Comparison of ENCODE assay signal across 21 cellular contexts in genomic region chr3:107044587-107045119, GRCh38.
"Had no signal": no experiment of that assay in that cellular context is flagged by ENCODE, and none has a peak within 500 bp of the region (broad histone marks: within the 10 kb centered on the region; RNA-seq: fewer than 3 reads in every experiment).

No MANE protein-coding gene starts in this region.

- H3K4me3 Mint-ChIP-seq: endodermal cell; naive thymus-derived CD4-positive, alpha-beta T cell; nephron; stimulated activated naive B cell treated with anti-CD40 and anti-IgM and Interleukin-4, amounts not matched to agents 10 μg/mL and 1 μg/mL and 100 μg/mL, for 72 hours; stimulated activated naive CD8-positive, alpha-beta T cell treated with anti-CD3 and anti-CD28 coated beads, Interleukin-15, amount 100 ng/mL, for 72 hours had no signal

- H3K36me3 ChIP-seq: esophagus squamous epithelium, ovary, right lobe of liver, thyroid gland, vagina had no signal

- H3K9me3 ChIP-seq: esophagus squamous epithelium, ovary, right lobe of liver, thyroid gland, vagina had no signal

- H3K36me3 Mint-ChIP-seq: naive thymus-derived CD4-positive, alpha-beta T cell; stimulated activated naive B cell treated with anti-CD40 and anti-IgM and Interleukin-4, amounts not matched to agents 10 μg/mL and 1 μg/mL and 100 μg/mL, for 72 hours had no signal

- DNase-seq: effector CD8-positive, alpha-beta T cell; endodermal cell; esophagus squamous epithelium; head of caudate nucleus; kidney; mesenchymal stem cell; midbrain; naive thymus-derived CD4-positive, alpha-beta T cell; nucleus accumbens; ovary; right lobe of liver; small intestine; stimulated activated CD4-positive, alpha-beta T cell treated with anti-CD3 and anti-CD28 coated beads, Interleukin-15, amount 100 ng/mL, for 24 hours; stimulated activated CD4-positive, alpha-beta T cell treated with anti-CD3 and anti-CD28 coated beads, Interleukin-2, amount 100 ng/mL, for 48 hours; stimulated activated naive B cell treated with anti-CD40 and anti-IgM and Interleukin-4, amounts not matched to agents 10 μg/mL and 1 μg/mL and 100 μg/mL, for 72 hours; stimulated activated naive CD8-positive, alpha-beta T cell treated with anti-CD3 and anti-CD28 coated beads, Interleukin-15, amount 100 ng/mL, for 72 hours; thyroid gland; trophoblast cell had no signal

- H3K27me3 Mint-ChIP-seq: naive thymus-derived CD4-positive, alpha-beta T cell; stimulated activated naive B cell treated with anti-CD40 and anti-IgM and Interleukin-4, amounts not matched to agents 10 μg/mL and 1 μg/mL and 100 μg/mL, for 72 hours; stimulated activated naive CD8-positive, alpha-beta T cell treated with anti-CD3 and anti-CD28 coated beads, Interleukin-15, amount 100 ng/mL, for 72 hours had no signal

- H3K4me3 ChIP-seq: esophagus squamous epithelium, ovary, right lobe of liver, thyroid gland, vagina had no signal

- ATAC-seq: left lobe of liver; naive thymus-derived CD4-positive, alpha-beta T cell; right lobe of liver; stimulated activated naive B cell treated with anti-CD40 and anti-IgM and Interleukin-4, amounts not matched to agents 10 μg/mL and 1 μg/mL and 100 μg/mL, for 72 hours; stimulated activated naive CD8-positive, alpha-beta T cell treated with anti-CD3 and anti-CD28 coated beads, Interleukin-15, amount 100 ng/mL, for 72 hours had no signal

- H3K27me3 ChIP-seq: esophagus squamous epithelium, ovary, right lobe of liver, thyroid gland, vagina had no signal

- H3K27ac Mint-ChIP-seq: endodermal cell; naive thymus-derived CD4-positive, alpha-beta T cell; nephron; stimulated activated naive B cell treated with anti-CD40 and anti-IgM and Interleukin-4, amounts not matched to agents 10 μg/mL and 1 μg/mL and 100 μg/mL, for 72 hours; stimulated activated naive CD8-positive, alpha-beta T cell treated with anti-CD3 and anti-CD28 coated beads, Interleukin-15, amount 100 ng/mL, for 72 hours had no signal

- H3K4me1 Mint-ChIP-seq: endodermal cell; naive thymus-derived CD4-positive, alpha-beta T cell; stimulated activated naive B cell treated with anti-CD40 and anti-IgM and Interleukin-4, amounts not matched to agents 10 μg/mL and 1 μg/mL and 100 μg/mL, for 72 hours; stimulated activated naive CD8-positive, alpha-beta T cell treated with anti-CD3 and anti-CD28 coated beads, Interleukin-15, amount 100 ng/mL, for 72 hours had no signal

- H3K27ac ChIP-seq: esophagus squamous epithelium, ovary, right lobe of liver, thyroid gland, vagina had no signal

- H3K4me1 ChIP-seq: esophagus squamous epithelium, right lobe of liver, thyroid gland, vagina had no signal
